In genomic region chr1:63902844-63903589, GRCh38 we compare ENCODE assay signal across 1 cellular context.
TF ChIP-seq lines count a peak whose summit lies in the region.

No MANE protein-coding gene starts in this region.

TF ChIP-seq in H1, 55 proteins besides CTCF, POLR2A, EP300 and RAD21 (continued from another document):
- TF ChIP-seq CHD7 (IDR thresholded peaks at IDR 0.05; ENCODE audit: insufficient replicate concordance, low read length) (no peak), BCL11A (IDR thresholded peaks at IDR 0.05; ENCODE audit: low read depth in 2 of 2, low read length in 2 of 2) (no peak), KDM1A (IDR thresholded peaks at IDR 0.05; ENCODE audit: borderline replicate concordance, low read length) (no peak), SP4 (IDR thresholded peaks at IDR 0.05; ENCODE audit: low read length) (no peak), GABPA (IDR thresholded peaks at IDR 0.05; ENCODE audit: borderline replicate concordance, insufficient read depth, low read length) (no peak), NRF1 (IDR thresholded peaks at IDR 0.05; ENCODE audit: low read depth, low read length) (no peak), MAX (IDR thresholded peaks at IDR 0.05) (no peak), USF2 (IDR thresholded peaks at IDR 0.05; ENCODE audit: low read length) (no peak), BACH1 (IDR thresholded peaks at IDR 0.05; ENCODE audit: low read length) (no peak), FOSL1 (IDR thresholded peaks at IDR 0.05; ENCODE audit: insufficient read depth, low read depth, low read length) (no peak), RFX5 (IDR thresholded peaks at IDR 0.05; ENCODE audit: borderline replicate concordance, low read depth, low read length) (no peak), TEAD4 (IDR thresholded peaks at IDR 0.05; ENCODE audit: low read depth, low read length) (no peak), ZNF274 (IDR thresholded peaks at IDR 0.05; ENCODE audit: borderline replicate concordance, extremely low read depth, low read length) (no peak), KDM5A (IDR thresholded peaks at IDR 0.05; ENCODE audit: low read length) (no peak), CHD2 (IDR thresholded peaks at IDR 0.05; ENCODE audit: low read length) (no peak), ASH2L (IDR thresholded peaks at IDR 0.05; ENCODE audit: low read length) (no peak), JUND (IDR thresholded peaks at IDR 0.05; ENCODE audit: low read length) (no peak)
